26 cellular contexts compared by ENCODE assay signal in the genomic region with DNA sequence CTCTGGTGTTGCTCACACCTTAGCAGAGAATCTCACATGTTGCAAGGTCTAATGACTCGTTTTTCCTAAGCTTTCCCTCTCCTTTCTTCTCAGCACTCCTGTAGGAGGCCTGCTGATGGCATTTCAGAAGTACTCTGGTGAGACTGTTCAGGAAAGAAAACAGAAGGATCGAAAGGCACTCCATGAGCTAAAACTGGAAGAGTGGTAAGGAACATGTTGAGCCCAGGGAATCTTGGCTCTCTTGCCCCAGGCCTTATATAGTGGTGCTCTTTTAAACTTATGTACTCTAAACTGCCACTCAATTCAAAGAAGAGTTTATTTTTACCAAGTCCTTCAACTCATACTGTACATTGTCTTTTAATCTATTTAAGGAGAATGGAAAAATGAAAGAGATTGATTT. TPM values are rescaled to one million over a fixed set of nuclear protein-coding genes. Genes with fewer than 3 reads are reported as not detected.
DNase-seq lines count a peak whose midpoint lies in the region; ATAC-seq and TF ChIP-seq lines count a peak whose summit lies in the region.
"Had no signal": no experiment of that assay in that cellular context is flagged by ENCODE, and none has a peak within 500 bp of the region (broad histone marks: within the 10 kb centered on the region; RNA-seq: fewer than 3 reads in every experiment).

No MANE protein-coding gene starts in this region.

- peaks cover 14% of the 10 kb centered on the region for H3K4me1 Mint-ChIP-seq in activated naive CD8-positive, alpha-beta T cell treated with anti-CD3 and anti-CD28 coated beads for 36 hours

- no peaks in the 10 kb centered on the region for H3K27me3 Mint-ChIP-seq in activated naive CD8-positive, alpha-beta T cell treated with anti-CD3 and anti-CD28 coated beads for 36 hours
- H3K27me3 Mint-ChIP-seq: CD4-positive, alpha-beta memory T cell had no signal

- H3K9ac ChIP-seq in PC-3 (ENCODE audit: low read length) = no peak overlapping the region
- H3K9ac ChIP-seq: GM23248 had no signal

- H3K27me3 ChIP-seq in cardiac muscle cell (no peaks in the 10 kb centered on the region), muscle layer of duodenum (ENCODE audit: low read depth, low read length) (no peaks in the 10 kb centered on the region), PC-3 (ENCODE audit: low read length) (no peaks in the 10 kb centered on the region)

- BruUV-seq in PC-3 (replicated peaks; lab: Mats Ljungman, UMichigan) = no TSS peak

- intact Hi-C loops in left ventricle myocardium superior (cut with micrococcal nuclease) (no loop called here), PC-3 (cut with micrococcal nuclease) (no loop called here)

- no peaks in the 10 kb centered on the region for H3K9me2 ChIP-seq in PC-3 (replicated peaks; ENCODE audit: low read length)

- H3F3A ChIP-seq in PC-3 (ENCODE audit: low read length, unreplicated experiment) = no peaks in the 10 kb centered on the region

- H3K4me2 ChIP-seq in PC-3 (ENCODE audit: low read length) = no peak overlapping the region

- CTCF ChIA-PET in PC-3 (lab: Charles Lee) = no interaction called here

- no peaks in the 10 kb centered on the region for H4K20me1 ChIP-seq in PC-3 (ENCODE audit: low read length)

- H3K27ac ChIP-seq in cardiac muscle cell = peak overlapping the region; percentile 97
- peak overlapping the region; percentile 8 for H3K27ac ChIP-seq in muscle layer of duodenum (ENCODE audit: low read length)
- H3K27ac ChIP-seq in PC-3 (ENCODE audit: low read length) = no peak overlapping the region
- H3K27ac ChIP-seq: GM23248, RWPE1 had no signal

- no peaks in the 10 kb centered on the region for H3K79me2 ChIP-seq in PC-3 (ENCODE audit: low read length)

- no peaks in the 10 kb centered on the region for H3K9me3 ChIP-seq in cardiac muscle cell (ENCODE audit: low read depth)
- H3K9me3 ChIP-seq in muscle layer of duodenum (ENCODE audit: control insufficient read depth in 1 of 2, low read length in 2 of 2) = no peaks in the 10 kb centered on the region
- H3K9me3 ChIP-seq in PC-3 (ENCODE audit: low read length) = no peaks in the 10 kb centered on the region
- H3K9me3 ChIP-seq: Caco-2 had no signal

- H3K36me3 Mint-ChIP-seq in activated naive CD8-positive, alpha-beta T cell treated with anti-CD3 and anti-CD28 coated beads for 36 hours = peaks cover 79% of the 10 kb centered on the region

- H3K27ac Mint-ChIP-seq in activated naive CD8-positive, alpha-beta T cell treated with anti-CD3 and anti-CD28 coated beads for 36 hours = no peak overlapping the region

- TF ChIP-seq CTCF in cardiac muscle cell (IDR thresholded peaks at IDR 0.05; ENCODE audit: low read depth, low read length) (no peak), PC-3 (conservative IDR thresholded peaks at IDR 0.05; ENCODE audit: low read depth, low read length) (no peak)

- H3K4me3 ChIP-seq in cardiac muscle cell (no peak overlapping the region), muscle layer of duodenum (ENCODE audit: low read depth in 1 of 2, low read length in 2 of 2) (no peak overlapping the region), PC-3 (ENCODE audit: low read length) (no peak overlapping the region)
- H3K4me3 ChIP-seq: GM23248 had no signal

- H3K4me3 Mint-ChIP-seq in activated naive CD8-positive, alpha-beta T cell treated with anti-CD3 and anti-CD28 coated beads for 36 hours = no peak overlapping the region
- H3K4me3 Mint-ChIP-seq: CD4-positive, alpha-beta memory T cell had no signal

- peak; percentile 96 for ATAC-seq in left ventricle myocardium superior
- ATAC-seq in PC-3 = no peak
- ATAC-seq: HepG2, Panc1 had no signal

- peaks cover 16% of the 10 kb centered on the region for H3K4me1 ChIP-seq in cardiac muscle cell (ENCODE audit: low read depth)
- H3K4me1 ChIP-seq in muscle layer of duodenum (ENCODE audit: control insufficient read depth in 1 of 2, insufficient read depth in 2 of 2, low read length in 2 of 2) = no peaks in the 10 kb centered on the region
- no peaks in the 10 kb centered on the region for H3K4me1 ChIP-seq in PC-3 (ENCODE audit: insufficient read depth, low read length)
- H3K4me1 ChIP-seq: Caco-2 had no signal

- no peak overlapping the region for H2AFZ ChIP-seq in PC-3 (ENCODE audit: low read length)
- H2AFZ ChIP-seq: GM23248 had no signal

- peaks cover 7% of the 10 kb centered on the region for H3K9me3 Mint-ChIP-seq in activated naive CD8-positive, alpha-beta T cell treated with anti-CD3 and anti-CD28 coated beads for 36 hours

- DNase-seq in cardiac muscle cell (ENCODE audit: low read depth in 1 of 2, low spot score in 1 of 2) = peak in 1 of 2 donors; percentile 72
- no peak for DNase-seq in left ventricle myocardium superior
- no peak for DNase-seq in stimulated activated CD4-positive, alpha-beta T cell treated with anti-CD3 and anti-CD28 coated beads, Interleukin-15, amount 100 ng/mL, for 24 hours
- no peak for DNase-seq in activated naive CD8-positive, alpha-beta T cell treated with anti-CD3 and anti-CD28 coated beads for 36 hours
- DNase-seq in PC-3 = no peak
- DNase-seq in stimulated activated CD4-positive, alpha-beta T cell treated with anti-CD3 and anti-CD28 coated beads, Interleukin-2, amount 100 ng/mL, for 48 hours = no peak
- DNase-seq: C1 segment of cervical spinal cord; Caco-2; CD4-positive, alpha-beta memory T cell; GM23248; H7; NCI-H1092 treated with DMSO at 0.1 percent for 48 hours; NCI-H1436; NCI-H187; NCI-H2081 treated with DMSO at 0.1 percent for 48 hours; NCI-H2171; NCI-H226; NCI-H510A; NCI-H69; SIG-M5 had no signal

- H3K36me3 ChIP-seq in cardiac muscle cell = peaks cover 46% of the 10 kb centered on the region
- H3K36me3 ChIP-seq in muscle layer of duodenum (ENCODE audit: control insufficient read depth in 1 of 2, insufficient read depth in 2 of 2, low read length in 2 of 2) = peaks cover 28 to 85% of the 10 kb centered on the region in 2 donors
- peaks cover 74% of the 10 kb centered on the region for H3K36me3 ChIP-seq in PC-3 (ENCODE audit: low read depth, low read length)

- POLR2A ChIA-PET in PC-3 (lab: Charles Lee; ENCODE audit: unreplicated experiment) = no interaction called here

RNA-seq across cellular contexts. Expression of a gene that starts 18.8 kb away (rescaled TPM):
- total RNA-seq in cardiac muscle cell (106 and 110 TPM in 2 replicates), left ventricle myocardium superior (349 TPM), PC-3 (2014; rRNA removed) (107 and 142 TPM in 2 replicates)
- 256 and 308 TPM in 2 replicates for polyA plus RNA-seq in cardiac muscle cell
- 100 to 1,000 TPM; 144 to 150 TPM for total RNA-seq in activated naive CD8-positive, alpha-beta T cell treated with anti-CD3 and anti-CD28 coated beads for 36 hours

RNA-seq across cellular contexts. Expression of a gene that starts 42.3 kb away (rescaled TPM):
- total RNA-seq in cardiac muscle cell = 0.28 and 0.39 TPM in 2 replicates
- not detected in 2 replicates for polyA plus RNA-seq in cardiac muscle cell
- not detected for total RNA-seq in left ventricle myocardium superior
- total RNA-seq in activated naive CD8-positive, alpha-beta T cell treated with anti-CD3 and anti-CD28 coated beads for 36 hours = 1 to 10 TPM; 4.2 to 4.7 TPM
- not detected in 2 replicates for total RNA-seq in PC-3 (2014; rRNA removed)
- total RNA-seq: A673, Caco-2, GM23248, H7, HepG2, HT1080 had no signal
- polyA plus RNA-seq: GM23248, HepG2 had no signal

RNA-seq across cellular contexts. Expression of a gene that starts 48.3 kb away (rescaled TPM):
- total RNA-seq in cardiac muscle cell = 11.0 and 12.5 TPM in 2 replicates
- 19.2 and 22.1 TPM in 2 replicates for polyA plus RNA-seq in cardiac muscle cell
- 6.4 TPM for total RNA-seq in left ventricle myocardium superior
- total RNA-seq in activated naive CD8-positive, alpha-beta T cell treated with anti-CD3 and anti-CD28 coated beads for 36 hours = 10 to 100 TPM; 17.3 to 21.3 TPM
- total RNA-seq in PC-3 (2014; rRNA removed) = 10.5 and 11.6 TPM in 2 replicates

RNA-seq across cellular contexts. Expression of a gene that starts 53.7 kb away (rescaled TPM):
- total RNA-seq in cardiac muscle cell = 42.9 and 48.8 TPM in 2 replicates
- 21.5 and 25.9 TPM in 2 replicates for polyA plus RNA-seq in cardiac muscle cell
- 17.5 TPM for total RNA-seq in left ventricle myocardium superior
- total RNA-seq in activated naive CD8-positive, alpha-beta T cell treated with anti-CD3 and anti-CD28 coated beads for 36 hours = 10 to 100 TPM; 32.5 to 36.4 TPM
- 49.1 and 56.5 TPM in 2 replicates for total RNA-seq in PC-3 (2014; rRNA removed)
